ENCODE assay signal across 35 cellular contexts in genomic region chr19:57671124-57671895, GRCh38. TPM values are rescaled to one million over a fixed set of nuclear protein-coding genes. Genes with fewer than 3 reads are reported as not detected.
"Had no signal": no experiment of that assay in that cellular context is flagged by ENCODE, and none has a peak within 500 bp of the region (broad histone marks: within the 10 kb centered on the region; RNA-seq: fewer than 3 reads in every experiment).

No MANE protein-coding gene starts in this region.

- H3K4me3 ChIP-seq: esophagus squamous epithelium, hepatocyte, left lung, lung, neural progenitor cell, right atrium auricular region, smooth muscle cell, stomach, thyroid gland had no signal

- H2AFZ ChIP-seq: hepatocyte, neural progenitor cell, parathyroid adenoma had no signal

- FAIRE-seq: endometrium had no signal

- H3K4me1 ChIP-seq: esophagus squamous epithelium, left lung, neural progenitor cell, parathyroid adenoma, right atrium auricular region, stomach, thyroid gland had no signal

- H3K27me3 ChIP-seq: hepatocyte, right atrium auricular region, thyroid gland had no signal

- H3K9ac ChIP-seq: neural progenitor cell, parathyroid adenoma had no signal

- H3K79me2 ChIP-seq: hepatocyte, parathyroid adenoma had no signal

- H3K27ac ChIP-seq: esophagus squamous epithelium, hepatocyte, left lung, neural progenitor cell, parathyroid adenoma, right atrium auricular region, stomach, thyroid gland had no signal

- DNase-seq: cerebellar nuclear complex; cortex of kidney; effector memory CD8-positive, alpha-beta T cell; erythroblast; esophagus squamous epithelium; foreskin melanocyte; head of caudate nucleus; left cardiac atrium; left lung; mesenchymal stem cell; midbrain; naive thymus-derived CD4-positive, alpha-beta T cell; stimulated activated CD4-positive, alpha-beta T cell treated with anti-CD3 and anti-CD28 coated beads, Interleukin-12 subunit alpha, Interleukin-12 subunit beta, amount 100 ng/mL, for 4 hours; stimulated activated CD4-positive, alpha-beta T cell treated with anti-CD3 and anti-CD28 coated beads, Interleukin-1b, Interleukin-23, amount 100 ng/mL, for 48 hours; stimulated activated CD4-positive, alpha-beta T cell treated with anti-CD3 and anti-CD28 coated beads, Interleukin-4, amount 100 ng/mL, for 1 hour; stimulated activated naive CD4-positive, alpha-beta T cell treated with Interleukin-2 at 50 U/mL for 16 hours; stomach; thyroid gland had no signal

- H3K36me3 ChIP-seq: esophagus squamous epithelium, left lung, neural progenitor cell, right atrium auricular region, stomach, thyroid gland had no signal

- ATAC-seq: effector memory CD8-positive, alpha-beta T cell; left cardiac atrium; left lung; naive thymus-derived CD4-positive, alpha-beta T cell; sciatic nerve; stimulated activated effector memory CD8-positive, alpha-beta T cell treated with anti-CD3 and anti-CD28 coated beads, Interleukin-12 subunit alpha, Interleukin-12 subunit beta, amount 100 ng/mL, for 72 hours had no signal

- H3K4me2 ChIP-seq: hepatocyte, neural progenitor cell, smooth muscle cell had no signal

- H3K9me3 ChIP-seq: right atrium auricular region, thyroid gland had no signal

RNA-seq across cellular contexts. Expression of gene ZSCAN4, which starts 2.6 kb away (rescaled TPM):
- total RNA-seq: dermis microvascular lymphatic vessel endothelial cell; esophagus squamous epithelium; glomerular endothelial cell; hepatocyte; kidney epithelial cell; mucosa of gallbladder; naive thymus-derived CD4-positive, alpha-beta T cell; progenitor cell of endocrine pancreas; sciatic nerve; subcutaneous adipose tissue; temporal lobe; urinary bladder had no signal
- polyA plus RNA-seq: hepatocyte; naive thymus-derived CD4-positive, alpha-beta T cell; smooth muscle cell had no signal
